6 cellular contexts compared by ENCODE assay signal in the genomic region with DNA sequence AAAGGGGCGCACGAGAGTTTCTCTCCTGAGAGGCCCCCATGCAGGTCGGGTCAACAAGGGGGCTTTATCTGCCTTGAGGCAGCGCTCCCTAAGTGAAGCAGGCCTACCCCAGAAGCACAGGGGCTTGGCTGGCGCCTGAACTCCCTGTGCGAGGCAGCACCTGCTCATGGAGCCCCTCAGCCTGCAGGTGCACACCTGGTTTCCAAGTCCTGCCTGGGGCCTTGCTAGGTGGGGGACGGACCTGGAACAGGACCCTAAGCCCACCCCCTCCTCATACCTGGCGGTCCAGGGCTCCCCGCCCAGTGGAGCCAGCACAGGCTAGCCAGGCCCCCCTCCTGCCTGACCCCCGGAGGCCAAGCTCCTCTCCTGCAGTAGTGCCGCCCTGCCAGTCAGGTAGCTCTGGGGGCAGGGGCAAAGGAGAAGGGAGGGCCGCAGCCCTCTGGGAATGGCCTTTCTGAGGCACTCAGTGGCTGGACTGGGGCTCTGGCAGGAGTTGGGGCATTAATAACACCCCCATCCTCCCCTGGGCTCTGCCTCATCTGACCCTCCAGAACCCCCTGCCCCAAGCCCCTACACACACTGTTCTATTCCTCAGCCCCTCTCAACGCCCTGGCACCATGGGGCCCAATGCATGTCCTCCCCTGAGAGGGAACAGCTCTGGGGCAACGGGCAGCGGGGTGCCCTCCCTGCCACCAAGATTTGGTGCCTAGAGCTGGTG.
A peak's percentile ranks its signal among the peaks of the same experiment; 100 is the strongest.
DNase-seq lines count a peak whose midpoint lies in the region; ATAC-seq, FAIRE-seq and TF ChIP-seq lines count a peak whose summit lies in the region.
"Not testable (repeated sequence)": the region's sequence is repeated elsewhere in the genome, so short reads cannot be mapped to it uniquely, and the experiment has no call there.

No MANE protein-coding gene starts in this region.

- not testable (repeated sequence) for FAIRE-seq in kidney (lab: Jason Lieb, UNC)

- H3K4me1 Mint-ChIP-seq in GM23338; WTC11; dendritic cell treated with granulocyte-macrophage colony-stimulating factor and Interleukin-4, amounts not matched to agents 40 ng/mL and 50 ng/mL, for 4 days (ENCODE audit: low read depth); stimulated activated naive B cell treated with anti-CD40 and anti-IgM and Interleukin-4, amounts not matched to agents 10 μg/mL and 1 μg/mL and 100 μg/mL, for 72 hours: not testable (repeated sequence)

- H3F3A ChIP-seq in GM23338 (replicated peaks; ENCODE audit: low read depth) = not testable (repeated sequence)

- H3K9me3 ChIP-seq in kidney (ENCODE audit: control insufficient read depth in 1 of 2, low read length in 2 of 2) = not testable (repeated sequence)

- not testable (repeated sequence) for H4K20me1 ChIP-seq in GM23338 (replicated peaks; ENCODE audit: insufficient read depth)

- not testable (repeated sequence) for DNase-seq in GM23338 (ENCODE audit: low spot score); WTC11 (ENCODE audit: low spot score); stimulated activated naive B cell treated with anti-CD40 and anti-IgM and Interleukin-4, amounts not matched to agents 10 μg/mL and 1 μg/mL and 100 μg/mL, for 72 hours
- DNase-seq in kidney (peak; percentile 22), posterior vena cava (ENCODE audit: low spot score) (peak; percentile 26)

- H3K9me2 ChIP-seq in GM23338 (ENCODE audit: insufficient read depth) = not testable (repeated sequence)

- H3K36me3 ChIP-seq in GM23338 (ENCODE audit: insufficient read depth); kidney (ENCODE audit: control insufficient read depth in 1 of 2, insufficient read depth in 2 of 2, low read length in 2 of 2): not testable (repeated sequence)

- H2AFZ ChIP-seq in GM23338 = not testable (repeated sequence)

- ATAC-seq in GM23338 (peak; percentile 81), WTC11 (peak; percentile 81)
- ATAC-seq in stimulated activated naive B cell treated with anti-CD40 and anti-IgM and Interleukin-4, amounts not matched to agents 10 μg/mL and 1 μg/mL and 100 μg/mL, for 72 hours (replicated peaks) = peak; percentile 7 to 10

- not testable (repeated sequence) for H3K27me3 ChIP-seq in GM23338 (ENCODE audit: insufficient read depth)

- not testable (repeated sequence) for H3K9ac ChIP-seq in kidney (ENCODE audit: low read length in 2 of 2)

- not testable (repeated sequence) for H3K4me3 ChIP-seq in GM23338; kidney (ENCODE audit: low read length in 2 of 2)

- H3K27ac Mint-ChIP-seq in GM23338; WTC11; dendritic cell treated with granulocyte-macrophage colony-stimulating factor and Interleukin-4, amounts not matched to agents 40 ng/mL and 50 ng/mL, for 4 days; stimulated activated naive B cell treated with anti-CD40 and anti-IgM and Interleukin-4, amounts not matched to agents 10 μg/mL and 1 μg/mL and 100 μg/mL, for 72 hours: not testable (repeated sequence)

- H3K4me1 ChIP-seq in GM23338 (ENCODE audit: insufficient read depth); kidney (ENCODE audit: control insufficient read depth in 1 of 2, insufficient read depth in 1 of 2, low read depth in 1 of 2, low read length in 2 of 2): not testable (repeated sequence)

- H3K27ac ChIP-seq in GM23338 (ENCODE audit: low read depth); kidney (ENCODE audit: low read depth in 2 of 2, low read length in 2 of 2): not testable (repeated sequence)

- intact Hi-C loops in dendritic cell treated with granulocyte-macrophage colony-stimulating factor and Interleukin-4, amounts not matched to agents 40 ng/mL and 50 ng/mL, for 4 days (cut with micrococcal nuclease); kidney (cut with DNase I); posterior vena cava (cut with DNase I): not testable (repeated sequence)

- CTCF ChIA-PET in WTC11 (lab: Charles Lee) = not testable (repeated sequence)

- H3K27me3 Mint-ChIP-seq in GM23338 (ENCODE audit: insufficient read depth, low read depth, poor library complexity); WTC11 (ENCODE audit: low read depth); dendritic cell treated with granulocyte-macrophage colony-stimulating factor and Interleukin-4, amounts not matched to agents 40 ng/mL and 50 ng/mL, for 4 days; stimulated activated naive B cell treated with anti-CD40 and anti-IgM and Interleukin-4, amounts not matched to agents 10 μg/mL and 1 μg/mL and 100 μg/mL, for 72 hours: not testable (repeated sequence)

- H3K9me3 Mint-ChIP-seq in GM23338; WTC11; dendritic cell treated with granulocyte-macrophage colony-stimulating factor and Interleukin-4, amounts not matched to agents 40 ng/mL and 50 ng/mL, for 4 days; stimulated activated naive B cell treated with anti-CD40 and anti-IgM and Interleukin-4, amounts not matched to agents 10 μg/mL and 1 μg/mL and 100 μg/mL, for 72 hours: not testable (repeated sequence)

- not testable (repeated sequence) for H3K79me2 ChIP-seq in GM23338 (replicated peaks; ENCODE audit: insufficient read depth)

- not testable (repeated sequence) for TF ChIP-seq CTCF in GM23338 (conservative IDR thresholded peaks at IDR 0.05; ENCODE audit: low read depth in 2 of 2); WTC11 (IDR thresholded peaks at IDR 0.05); kidney (IDR thresholded peaks at IDR 0.05; ENCODE audit: borderline replicate concordance, extremely low read depth, insufficient read depth)

- POLR2A ChIA-PET in WTC11 (lab: Charles Lee) = not testable (repeated sequence)

- H3K4me2 ChIP-seq in GM23338 = not testable (repeated sequence)

- H3K4me3 Mint-ChIP-seq in GM23338; WTC11; stimulated activated naive B cell treated with anti-CD40 and anti-IgM and Interleukin-4, amounts not matched to agents 10 μg/mL and 1 μg/mL and 100 μg/mL, for 72 hours: not testable (repeated sequence)
- peak overlapping the region; percentile 9 for H3K4me3 Mint-ChIP-seq in dendritic cell treated with granulocyte-macrophage colony-stimulating factor and Interleukin-4, amounts not matched to agents 40 ng/mL and 50 ng/mL, for 4 days

- H3K36me3 Mint-ChIP-seq in GM23338 (ENCODE audit: low read depth); WTC11; dendritic cell treated with granulocyte-macrophage colony-stimulating factor and Interleukin-4, amounts not matched to agents 40 ng/mL and 50 ng/mL, for 4 days (ENCODE audit: low read depth); stimulated activated naive B cell treated with anti-CD40 and anti-IgM and Interleukin-4, amounts not matched to agents 10 μg/mL and 1 μg/mL and 100 μg/mL, for 72 hours: not testable (repeated sequence)

Comparison
In these comparisons a context has a peak if more than half of its experiments do, and no peak if none do; other contexts are left out.
1. ATAC-seq: peak in every context shown above with its lines; median percentile 81 in GM23338; 81 in WTC11; 8 in stimulated activated naive B cell treated with anti-CD40 and anti-IgM and Interleukin-4, amounts not matched to agents 10 μg/mL and 1 μg/mL and 100 μg/mL, for 72 hours.